ENCODE assay signal across 10 cellular contexts in genomic region chr6:154197176-154197850, GRCh38.
A peak's percentile ranks its signal among the peaks of the same experiment; 100 is the strongest.
DNase-seq lines count a peak whose midpoint lies in the region; ATAC-seq and TF ChIP-seq lines count a peak whose summit lies in the region.
"Had no signal": no experiment of that assay in that cellular context is flagged by ENCODE, and none has a peak within 500 bp of the region (broad histone marks: within the 10 kb centered on the region; RNA-seq: fewer than 3 reads in every experiment).

No MANE protein-coding gene starts in this region.

- DNase-seq in NCI-H1417 (lab: John Stamatoyannopoulos, UW) (peak in 2 of 3 experiments; percentile 26 to 50), NCI-H1417 treated with DMSO at 0.1 percent for 48 hours (lab: John Stamatoyannopoulos, UW) (no peak), LHCN-M2 (ENCODE audit: low read depth) (peak; percentile 24), dedifferentiated amniotic fluid mesenchymal stem cell (ENCODE audit: extremely low spot score) (peak; percentile 83), renal cortical epithelial cell (ENCODE audit: low read depth) (peak; percentile 18), hippocampal formation (lab: John Stamatoyannopoulos, UW) (no peak), uterus (no peak)
- DNase-seq: stimulated activated CD4-positive, alpha-beta T cell treated with anti-CD3 and anti-CD28 coated beads, Interleukin-4, amount 100 ng/mL, for 1 hour; transverse colon had no signal

- no peak for TF ChIP-seq CTCF in uterus (IDR thresholded peaks at IDR 0.05)

- no peak for ATAC-seq in HG02588 (IDR thresholded peaks at IDR 0.05; ENCODE audit: unreplicated experiment)

- H3K27ac ChIP-seq in uterus = no peak overlapping the region

- H3K36me3 ChIP-seq in uterus = no peaks in the 10 kb centered on the region
- H3K36me3 ChIP-seq: transverse colon had no signal

- no peak overlapping the region for H3K4me3 ChIP-seq in uterus
- H3K4me3 ChIP-seq: transverse colon had no signal

- TF ChIP-seq POLR2A in uterus (IDR thresholded peaks at IDR 0.05) = no peak

- intact Hi-C loops in uterus (cut with DNase I; ENCODE audit: low total_unique reads) = no loop called here

- no peaks in the 10 kb centered on the region for H3K9me3 ChIP-seq in uterus
- H3K9me3 ChIP-seq: transverse colon had no signal

- H3K4me1 ChIP-seq in uterus = no peaks in the 10 kb centered on the region
- H3K4me1 ChIP-seq: transverse colon had no signal

- no peaks in the 10 kb centered on the region for H3K27me3 ChIP-seq in uterus
- H3K27me3 ChIP-seq: transverse colon had no signal

Comparison
In these comparisons a context has a peak if more than half of its experiments do, and no peak if none do; other contexts are left out.
1. DNase-seq: peak in NCI-H1417 (2 of 3), LHCN-M2 (single experiment), dedifferentiated amniotic fluid mesenchymal stem cell (single experiment) and renal cortical epithelial cell (single experiment); none in NCI-H1417 treated with DMSO at 0.1 percent for 48 hours (single experiment), hippocampal formation (0 of 2) and uterus (0 of 2).